Comparison of ENCODE assay signal across 1 cellular context in the genomic region with DNA sequence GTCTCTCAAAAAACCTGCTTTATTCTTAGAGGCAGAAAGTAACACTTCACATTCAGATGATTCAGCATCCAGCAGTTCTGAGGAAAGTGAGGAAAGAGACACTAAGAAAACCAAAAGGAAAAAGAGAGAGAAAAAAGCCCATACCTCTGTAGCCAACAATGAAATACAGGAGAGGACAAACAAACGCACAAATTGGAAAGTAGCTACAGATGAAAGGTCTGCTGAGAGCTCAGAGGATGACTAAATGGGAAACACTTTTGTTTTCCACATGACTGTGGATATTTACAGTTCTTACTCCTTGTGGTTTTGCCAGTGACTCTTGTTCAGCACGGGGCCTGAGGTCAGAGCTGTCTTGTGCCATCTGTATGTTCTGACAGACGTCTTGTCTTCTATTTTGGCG.
A peak's percentile ranks its signal among the peaks of the same experiment; 100 is the strongest.
TF ChIP-seq lines count a peak whose summit lies in the region.

No MANE protein-coding gene starts in this region.

TF ChIP-seq in HepG2, 621 proteins besides CTCF, POLR2A, EP300 and RAD21:
- no peak for TF ChIP-seq BRCA1 (CRISPR knock-in tag; IDR thresholded peaks at IDR 0.05)
- 0 out of 2 replicates have a peak, but pooled peaks have one; percentile 23 for TF ChIP-seq RBFOX2 (IDR thresholded peaks at IDR 0.05; ENCODE audit: low read depth, low read length)
